ENCODE assay signal across 15 cellular contexts in genomic region chr4:1234296-1234695, GRCh38. TPM values are rescaled to one million over a fixed set of nuclear protein-coding genes. Genes with fewer than 3 reads are reported as not detected.
A peak's percentile ranks its signal among the peaks of the same experiment; 100 is the strongest.
DNase-seq lines count a peak whose midpoint lies in the region; ATAC-seq and TF ChIP-seq lines count a peak whose summit lies in the region.
"Had no signal": no experiment of that assay in that cellular context is flagged by ENCODE, and none has a peak within 500 bp of the region (broad histone marks: within the 10 kb centered on the region; RNA-seq: fewer than 3 reads in every experiment).

No MANE protein-coding gene starts in this region.

- H3K4me3 Mint-ChIP-seq in T-helper 17 cell = no peak overlapping the region
- peak overlapping the region; percentile 15 for H3K4me3 Mint-ChIP-seq in neural crest cell

- DNase-seq in BJ (ENCODE audit: low read depth) (peak; percentile 79), T-helper 17 cell (no peak), foreskin fibroblast (peak; percentile 47 to 88), neural crest cell (ENCODE audit: low read depth, low spot score) (no peak), T-helper 1 cell (no peak), germinal center (ENCODE audit: low spot score) (no peak), DMS79 treated with DMSO at 0.1 percent for 48 hours (lab: John Stamatoyannopoulos, UW) (no peak)
- DNase-seq: effector memory CD4-positive, alpha-beta T cell; NCI-H146; SHP77 treated with DMSO at 0.1 percent for 48 hours; stimulated activated CD4-positive, alpha-beta T cell treated with anti-CD3 and anti-CD28 coated beads, Interleukin-4, amount 100 ng/mL, for 24 hours; stomach had no signal

- H3K4me1 Mint-ChIP-seq in T-helper 17 cell (peaks cover 9% of the 10 kb centered on the region), neural crest cell (peaks cover 32% of the 10 kb centered on the region)

- H3K36me3 ChIP-seq in BJ (ENCODE audit: control insufficient read depth, insufficient read depth, low read length) = peaks cover 33% of the 10 kb centered on the region

- ATAC-seq in T-helper 17 cell (no peak), GM19035 (IDR thresholded peaks at IDR 0.05; ENCODE audit: unreplicated experiment) (no peak)

- H3K36me3 Mint-ChIP-seq in T-helper 17 cell (ENCODE audit: low read depth) (no peaks in the 10 kb centered on the region), neural crest cell (ENCODE audit: low read depth) (no peaks in the 10 kb centered on the region)

- no peaks in the 10 kb centered on the region for H3K9me3 Mint-ChIP-seq in neural crest cell
- H3K9me3 Mint-ChIP-seq: CD8-positive, alpha-beta memory T cell had no signal

- H3K4me3 ChIP-seq in BJ (ENCODE audit: low read depth, low read length) = no peak overlapping the region
- no peak overlapping the region for H3K4me3 ChIP-seq in foreskin fibroblast (ENCODE audit: low read depth in 1 of 2, low read length in 2 of 2)
- H3K4me3 ChIP-seq: K562, stomach had no signal

- H3K27me3 Mint-ChIP-seq in T-helper 17 cell (no peaks in the 10 kb centered on the region), neural crest cell (ENCODE audit: low read depth) (no peaks in the 10 kb centered on the region)
- H3K27me3 Mint-ChIP-seq: CD8-positive, alpha-beta memory T cell had no signal

- no peak for TF ChIP-seq CTCF in BJ (IDR thresholded peaks at IDR 0.05; ENCODE audit: insufficient read depth, low read depth, low read length)
- no peak for TF ChIP-seq CTCF in foreskin fibroblast (IDR thresholded peaks at IDR 0.05; ENCODE audit: low read depth, low read length)
- TF ChIP-seq CTCF in neural crest cell (conservative IDR thresholded peaks at IDR 0.05) = no peak

- no peaks in the 10 kb centered on the region for H3K9me3 ChIP-seq in T-helper 17 cell (ENCODE audit: control insufficient read depth, low read length, poor library complexity, severe bottlenecking)
- H3K9me3 ChIP-seq: stomach had no signal

- H3K27me3 ChIP-seq in BJ (ENCODE audit: control insufficient read depth, insufficient read depth, low read length) = no peaks in the 10 kb centered on the region
- H3K27me3 ChIP-seq: stomach had no signal

- H3K27ac Mint-ChIP-seq in T-helper 17 cell (peak overlapping the region; percentile 83), neural crest cell (ENCODE audit: unreplicated experiment) (no peak overlapping the region)

- CTCF ChIA-PET in BJ (lab: Yijun Ruan, JAX) = interaction anchor here (0.8 to 3.7 kb wide), 9 partner anchors 11 to 103 kb away, joined by 3 to 26 read pairs (median 4); partner anchors contain the start of gene SPON2

- POLR2A ChIA-PET in BJ (lab: Charles Lee) = no interaction called here

RNA-seq across cellular contexts. Expression of gene CTBP1, which starts 14.6 kb away (rescaled TPM):
- 58.5 and 106 TPM in 2 replicates for polyA plus RNA-seq in BJ (2011; rRNA removed)
- polyA minus RNA-seq in BJ (2011; rRNA and poly(A)+ RNA removed) = 83.2 and 114 TPM in 2 replicates
- total RNA-seq in T-helper 17 cell (100 to 1,000 TPM; 164 to 184 TPM), neural crest cell (218 and 219 TPM in 2 replicates)

RNA-seq across cellular contexts. Expression of gene MAEA, which starts 55.4 kb away (rescaled TPM):
- 77.5 and 94.4 TPM in 2 replicates for polyA plus RNA-seq in BJ (2011; rRNA removed)
- polyA minus RNA-seq in BJ (2011; rRNA and poly(A)+ RNA removed) = 41.9 and 58.6 TPM in 2 replicates
- total RNA-seq in T-helper 17 cell (10 to 100 TPM; 46.9 to 75.8 TPM), neural crest cell (72.1 and 74.0 TPM in 2 replicates)

Comparison
In these comparisons a context has a peak if more than half of its experiments do, and no peak if none do; other contexts are left out.
1. DNase-seq: peak in BJ (single experiment) and foreskin fibroblast (2 of 2); none in T-helper 17 cell (0 of 3), neural crest cell (single experiment), T-helper 1 cell (0 of 5), germinal center (single experiment) and DMS79 treated with DMSO at 0.1 percent for 48 hours (single experiment).